Comparison of ENCODE assay signal across 11 cellular contexts in genomic region chr11:101582242-101583052, GRCh38. TPM values are rescaled to one million over a fixed set of nuclear protein-coding genes. Genes with fewer than 3 reads are reported as not detected.
A peak's percentile ranks its signal among the peaks of the same experiment; 100 is the strongest.
DNase-seq lines count a peak whose midpoint lies in the region; ATAC-seq and TF ChIP-seq lines count a peak whose summit lies in the region.
"Had no signal": no experiment of that assay in that cellular context is flagged by ENCODE, and none has a peak within 500 bp of the region (broad histone marks: within the 10 kb centered on the region; RNA-seq: fewer than 3 reads in every experiment).

No MANE protein-coding gene starts in this region.

- H3K4ac ChIP-seq in mesendoderm (ENCODE audit: low read depth, low read length): no peak overlapping the region

- no peak overlapping the region for H4K5ac ChIP-seq in mesendoderm (ENCODE audit: low read length)

- no peak overlapping the region for H2BK15ac ChIP-seq in mesendoderm (replicated peaks; ENCODE audit: low read depth)

- peak overlapping the region; percentile 97 for H3K4me2 ChIP-seq in mesendoderm (ENCODE audit: low read length)

- H3K27me3 ChIP-seq in HUES6 (ENCODE audit: control insufficient read depth, insufficient read depth, low read length) (peaks cover 49% of the 10 kb centered on the region), esophagus (ENCODE audit: control insufficient read depth in 1 of 2, insufficient read depth in 2 of 2, low read length in 2 of 2) (peaks cover 0 to 3% of the 10 kb centered on the region in 2 donors), mesendoderm (ENCODE audit: insufficient read depth, low read length, poor library complexity) (peaks cover 11% of the 10 kb centered on the region), thoracic aorta (replicated peaks; ENCODE audit: insufficient read depth) (no peaks in the 10 kb centered on the region)
- no peaks in the 10 kb centered on the region for H3K27me3 ChIP-seq in naive thymus-derived CD4-positive, alpha-beta T cell (ENCODE audit: control insufficient read depth in 2 of 2, insufficient read depth in 2 of 2, low read length in 2 of 2)

- H3K9ac ChIP-seq in HUES6 (ENCODE audit: low read length): peak overlapping the region; percentile 7
- peak overlapping the region; percentile 48 for H3K9ac ChIP-seq in mesendoderm (ENCODE audit: low read length)

- no peak overlapping the region for H2BK120ac ChIP-seq in mesendoderm (ENCODE audit: low read depth, low read length)

- H3K4me3 Mint-ChIP-seq in naive thymus-derived CD4-positive, alpha-beta T cell: peak overlapping the region in 1 of 10 donors; percentile 20
- H3K4me3 Mint-ChIP-seq: effector memory CD8-positive, alpha-beta T cell had no signal

- intact Hi-C loops in naive thymus-derived CD4-positive, alpha-beta T cell (cut with micrococcal nuclease): no loop called here

- WGBS in esophagus, 2 donors: 9 to 13% methylated on average over 38 of the region's 38 CpGs
- no CpG with 5 or more reads among the region's 38 CpGs for WGBS in mesendoderm (ENCODE audit: extremely low coverage, insufficient coverage, low lambda C conversion rate)

- POLR2A ChIA-PET in naive thymus-derived CD4-positive, alpha-beta T cell (lab: Charles Lee): no interaction called here

- no peak for TF ChIP-seq CTCF in thoracic aorta (IDR thresholded peaks at IDR 0.05)
- TF ChIP-seq CTCF in GM20000 (IDR thresholded peaks at IDR 0.05; ENCODE audit: extremely low read depth, missing control alignments): no peak

- H3K9me3 ChIP-seq in HUES6 (ENCODE audit: control insufficient read depth, insufficient read depth, low read depth, low read length) (peaks cover 6% of the 10 kb centered on the region; the same call in 1 of the 2 replicates), esophagus (ENCODE audit: control insufficient read depth in 2 of 2, insufficient read depth in 1 of 2, low read depth in 1 of 2, low read length in 1 of 2) (no peaks in the 10 kb centered on the region), thoracic aorta (no peaks in the 10 kb centered on the region)
- no peaks in the 10 kb centered on the region for H3K9me3 ChIP-seq in naive thymus-derived CD4-positive, alpha-beta T cell (ENCODE audit: control insufficient read depth in 2 of 3, low read length in 3 of 3)

- peak overlapping the region; percentile 71 for H3K4me3 ChIP-seq in HUES6 (ENCODE audit: low read depth, low read length)
- H3K4me3 ChIP-seq in esophagus (ENCODE audit: low read depth in 1 of 2, low read length in 2 of 2): peak overlapping the region; percentile 49 to 55
- peak overlapping the region; percentile 47 for H3K4me3 ChIP-seq in mesendoderm (ENCODE audit: low read length)
- H3K4me3 ChIP-seq in thoracic aorta: peak overlapping the region; percentile 79
- H3K4me3 ChIP-seq in naive thymus-derived CD4-positive, alpha-beta T cell (ENCODE audit: low read length): no peak overlapping the region

- H3K27me3 Mint-ChIP-seq in naive thymus-derived CD4-positive, alpha-beta T cell: peaks cover 17 to 30% (median 25%) of the 10 kb centered on the region in 5 donors

- H3K27ac Mint-ChIP-seq in naive thymus-derived CD4-positive, alpha-beta T cell: no peak overlapping the region
- H3K27ac Mint-ChIP-seq: effector memory CD8-positive, alpha-beta T cell had no signal

- H3K36me3 ChIP-seq in HUES6 (ENCODE audit: control insufficient read depth, insufficient read depth, low read length): no peaks in the 10 kb centered on the region
- H3K36me3 ChIP-seq in esophagus (ENCODE audit: control insufficient read depth in 2 of 2, insufficient read depth in 2 of 2, low read length in 1 of 2): no peaks in the 10 kb centered on the region
- no peaks in the 10 kb centered on the region for H3K36me3 ChIP-seq in mesendoderm (ENCODE audit: control insufficient read depth, insufficient read depth, low read length)
- H3K36me3 ChIP-seq in thoracic aorta: no peaks in the 10 kb centered on the region
- no peaks in the 10 kb centered on the region for H3K36me3 ChIP-seq in naive thymus-derived CD4-positive, alpha-beta T cell (ENCODE audit: control insufficient read depth in 2 of 3, insufficient read depth in 3 of 3, low read length in 3 of 3)

- H3K56ac ChIP-seq in mesendoderm (ENCODE audit: low read length): peak overlapping the region; percentile 83

- H3K9me3 Mint-ChIP-seq in naive thymus-derived CD4-positive, alpha-beta T cell: peaks cover 0 to 16% (median 7%) of the 10 kb centered on the region in 11 donors

- H3K36me3 Mint-ChIP-seq in naive thymus-derived CD4-positive, alpha-beta T cell: peaks cover 0 to 7% (median 0%) of the 10 kb centered on the region in 5 donors

- no peak overlapping the region for H2BK5ac ChIP-seq in mesendoderm (ENCODE audit: low read length)

- H3K23ac ChIP-seq in mesendoderm (ENCODE audit: low read length): peak overlapping the region; percentile 80

- no peak overlapping the region for H2AK5ac ChIP-seq in mesendoderm (ENCODE audit: low read length)

- H3K79me1 ChIP-seq in mesendoderm (ENCODE audit: low read length): no peaks in the 10 kb centered on the region

- no peak for ATAC-seq in thoracic aorta (ENCODE audit: insufficient number of reproducible peaks, low FRiP score, low read depth)
- no peak for ATAC-seq in naive thymus-derived CD4-positive, alpha-beta T cell
- ATAC-seq: effector memory CD8-positive, alpha-beta T cell had no signal

- no peaks in the 10 kb centered on the region for H3K79me2 ChIP-seq in mesendoderm (ENCODE audit: control insufficient read depth, insufficient read depth, low read length)

- no peaks in the 10 kb centered on the region for H3K4me1 Mint-ChIP-seq in naive thymus-derived CD4-positive, alpha-beta T cell

- H3K27ac ChIP-seq in HUES6 (ENCODE audit: low read depth, low read length) (no peak overlapping the region), esophagus (ENCODE audit: low read depth in 2 of 2, low read length in 1 of 2) (peak overlapping the region in 1 of 2 donors; percentile 50), mesendoderm (ENCODE audit: low read depth, low read length) (no peak overlapping the region), thoracic aorta (no peak overlapping the region)
- H3K27ac ChIP-seq in naive thymus-derived CD4-positive, alpha-beta T cell (ENCODE audit: low read depth, low read length): no peak overlapping the region

- H4K8ac ChIP-seq in mesendoderm (ENCODE audit: low read depth, low read length): no peak overlapping the region

- H3K4me1 ChIP-seq in HUES6 (ENCODE audit: control insufficient read depth, insufficient read depth, low read length) (peaks cover 12% of the 10 kb centered on the region; the same call in 1 of the 2 replicates), esophagus (ENCODE audit: control insufficient read depth in 2 of 2, insufficient read depth in 2 of 2, low read length in 1 of 2) (peaks cover 0 to 2% of the 10 kb centered on the region in 2 donors), mesendoderm (ENCODE audit: control insufficient read depth, low read depth, low read length) (no peaks in the 10 kb centered on the region), thoracic aorta (ENCODE audit: control insufficient read depth in 1 of 2, low read depth in 2 of 2) (peaks cover 0 to 7% of the 10 kb centered on the region in 2 donors)
- no peaks in the 10 kb centered on the region for H3K4me1 ChIP-seq in naive thymus-derived CD4-positive, alpha-beta T cell (ENCODE audit: control insufficient read depth in 2 of 2, insufficient read depth in 2 of 2, low read length in 2 of 2)

- DNase-seq in mesendoderm (peak; percentile 23), thoracic aorta (ENCODE audit: low spot score) (no peak), NCI-H1930 (lab: John Stamatoyannopoulos, UW) (no peak), GM20000 (ENCODE audit: low spot score) (no peak)
- no peak for DNase-seq in effector CD8-positive, alpha-beta T cell (lab: John Stamatoyannopoulos, UW)
- DNase-seq in naive thymus-derived CD4-positive, alpha-beta T cell: no peak
- DNase-seq: effector memory CD8-positive, alpha-beta T cell; small intestine had no signal

- CTCF ChIA-PET in naive thymus-derived CD4-positive, alpha-beta T cell (lab: Charles Lee): no interaction called here

- H3K18ac ChIP-seq in mesendoderm (ENCODE audit: low read length): no peak overlapping the region

RNA-seq across cellular contexts. Expression of gene TRPC6, which starts 1.4 kb away (rescaled TPM):
- polyA plus RNA-seq in esophagus: 1 to 10 TPM; 1.4 to 1.9 TPM
- polyA plus RNA-seq in mesendoderm (2013, experiment 1 of 2): 0.17 TPM
- polyA plus RNA-seq in mesendoderm (2013, experiment 2 of 2): 0.15 TPM
- total RNA-seq in thoracic aorta: 1 to 10 TPM; 2.7 TPM
- total RNA-seq in naive thymus-derived CD4-positive, alpha-beta T cell: not detected
- not detected for polyA plus RNA-seq in naive thymus-derived CD4-positive, alpha-beta T cell
- total RNA-seq: activated CD8-positive, alpha-beta memory T cell treated with anti-CD3 and anti-CD28 coated beads for 36 hours had no signal
